ENCODE assay signal across 17 cellular contexts in genomic region chr5:82358454-82358853, GRCh38.
DNase-seq lines count a peak whose midpoint lies in the region; ATAC-seq and TF ChIP-seq lines count a peak whose summit lies in the region.
"Had no signal": no experiment of that assay in that cellular context is flagged by ENCODE, and none has a peak within 500 bp of the region (broad histone marks: within the 10 kb centered on the region; RNA-seq: fewer than 3 reads in every experiment).

No MANE protein-coding gene starts in this region.

- H3K36me3 ChIP-seq in heart left ventricle (no peaks in the 10 kb centered on the region), suprapubic skin (no peaks in the 10 kb centered on the region), testis (ENCODE audit: low read depth, missing control alignments) (no peaks in the 10 kb centered on the region)
- H3K36me3 ChIP-seq: adrenal gland, HAP-1, SJSA1 had no signal

- DNase-seq in heart left ventricle = no peak
- no peak for DNase-seq in Right ventricle myocardium inferior (ENCODE audit: missing footprints)
- DNase-seq in fibroblast of the aortic adventitia (ENCODE audit: low read depth) = peak; percentile 84
- DNase-seq in suprapubic skin (ENCODE audit: low spot score in 2 of 2) = no peak
- DNase-seq in testis = no peak
- DNase-seq in GDM1 (lab: John Stamatoyannopoulos, UW) = no peak
- DNase-seq: activated CD4-positive, alpha-beta T cell treated with anti-CD3 and anti-CD28 coated beads, Interleukin-2, amount 50 U/mL, for 1 hour; adrenal gland; C1 segment of cervical spinal cord; Kasumi-1; NCI-H446 treated with DMSO at 0.1 percent for 48 hours; occipital lobe; stimulated activated CD4-positive, alpha-beta T cell treated with anti-CD3 and anti-CD28 coated beads, Interleukin-1b, Interleukin-23, amount 100 ng/mL, for 48 hours had no signal

- peak overlapping the region; percentile 94 for H3K27ac Mint-ChIP-seq in activated T-helper 17 cell treated with anti-CD3 and anti-CD28 coated beads, Interleukin-2, amount 50 U/mL, for 72 hours

- TF ChIP-seq POLR2A in heart left ventricle (IDR thresholded peaks at IDR 0.05) = no peak
- TF ChIP-seq POLR2A in suprapubic skin (IDR thresholded peaks at IDR 0.05) = no peak
- no peak for TF ChIP-seq POLR2A in testis (IDR thresholded peaks at IDR 0.05)

- no peaks in the 10 kb centered on the region for H3K36me3 Mint-ChIP-seq in activated T-helper 17 cell treated with anti-CD3 and anti-CD28 coated beads, Interleukin-2, amount 50 U/mL, for 72 hours (ENCODE audit: low read depth)

- H3K4me3 Mint-ChIP-seq in activated T-helper 17 cell treated with anti-CD3 and anti-CD28 coated beads, Interleukin-2, amount 50 U/mL, for 72 hours = peak overlapping the region; percentile 75

- H3K4me3 ChIP-seq in heart left ventricle (no peak overlapping the region), fibroblast of the aortic adventitia (ENCODE audit: low read depth, low read length) (no peak overlapping the region), suprapubic skin (no peak overlapping the region), testis (no peak overlapping the region)
- H3K4me3 ChIP-seq: adrenal gland, HAP-1, SJSA1 had no signal

- H3K4me1 ChIP-seq in heart left ventricle (peaks cover 0 to 31% (median 18%) of the 10 kb centered on the region in 12 donors), suprapubic skin (peaks cover 32% of the 10 kb centered on the region), testis (peaks cover 9% of the 10 kb centered on the region)
- H3K4me1 ChIP-seq: HAP-1 had no signal

- peak overlapping the region in 11 of 12 donors; percentile 51 to 84 (median 71) for H3K27ac ChIP-seq in heart left ventricle
- H3K27ac ChIP-seq in suprapubic skin = peak overlapping the region; percentile 8
- H3K27ac ChIP-seq in testis = no peak overlapping the region
- H3K27ac ChIP-seq: SJSA1 had no signal

- H3K9me3 Mint-ChIP-seq in activated T-helper 17 cell treated with anti-CD3 and anti-CD28 coated beads, Interleukin-2, amount 50 U/mL, for 72 hours = no peaks in the 10 kb centered on the region

- no peak for TF ChIP-seq CTCF in heart left ventricle (IDR thresholded peaks at IDR 0.05)
- no peak for TF ChIP-seq CTCF in fibroblast of the aortic adventitia (IDR thresholded peaks at IDR 0.05; ENCODE audit: insufficient read depth, low read length)
- no peak for TF ChIP-seq CTCF in suprapubic skin (IDR thresholded peaks at IDR 0.05)
- TF ChIP-seq CTCF in testis (IDR thresholded peaks at IDR 0.05) = no peak

- TF ChIP-seq EP300 in suprapubic skin (IDR thresholded peaks at IDR 0.05) = no peak

- WGBS in heart left ventricle, 4 donors = 76 to 81% (median 80%) methylated on average over 2 of the region's 2 CpGs
- 74% methylated on average over 2 of the region's 2 CpGs for WGBS in suprapubic skin
- WGBS in testis, 2 donors = 95 to 96% methylated on average over 2 of the region's 2 CpGs

- H3K9me3 ChIP-seq in heart left ventricle (no peaks in the 10 kb centered on the region), suprapubic skin (no peaks in the 10 kb centered on the region), testis (no peaks in the 10 kb centered on the region)
- H3K9me3 ChIP-seq: adrenal gland, HAP-1, SJSA1 had no signal

- intact Hi-C loops in heart left ventricle (cut with DNase I) (loop anchor here in 9 of 10 donors (5.0 to 10.0 kb wide), 8 partner anchors 46 to 1116 kb away; partner anchors contain the start of genes VCAN (in 5 of the 9), TMEM167A (in 1 of the 9) and XRCC4 (in 1 of the 9)), Right ventricle myocardium inferior (cut with DNase I) (no loop called here), testis (cut with DNase I; ENCODE audit: low total_unique reads) (no loop called here)

- no peaks in the 10 kb centered on the region for H3K27me3 Mint-ChIP-seq in activated T-helper 17 cell treated with anti-CD3 and anti-CD28 coated beads, Interleukin-2, amount 50 U/mL, for 72 hours

- peaks cover 27% of the 10 kb centered on the region for H3K4me1 Mint-ChIP-seq in activated T-helper 17 cell treated with anti-CD3 and anti-CD28 coated beads, Interleukin-2, amount 50 U/mL, for 72 hours

- no peaks in the 10 kb centered on the region for H3K27me3 ChIP-seq in heart left ventricle
- no peaks in the 10 kb centered on the region for H3K27me3 ChIP-seq in suprapubic skin
- H3K27me3 ChIP-seq in testis = no peaks in the 10 kb centered on the region
- H3K27me3 ChIP-seq: adrenal gland, SJSA1 had no signal

- ATAC-seq in heart left ventricle (no peak), Right ventricle myocardium inferior (no peak), HG03442 (IDR thresholded peaks at IDR 0.05; ENCODE audit: unreplicated experiment) (no peak)
- ATAC-seq in activated T-helper 17 cell treated with anti-CD3 and anti-CD28 coated beads, Interleukin-2, amount 50 U/mL, for 72 hours (replicated peaks) = no peak

Comparison
In these comparisons a context has a peak if more than half of its experiments do, and no peak if none do; other contexts are left out.
1. intact Hi-C loops: an anchor here in heart left ventricle (5.0 to 10.0 kb wide); none called in Right ventricle myocardium inferior and testis.
2. H3K27ac ChIP-seq: peak in heart left ventricle (11 of 12) and suprapubic skin (single experiment); none in testis (0 of 2).